ENCODE assay signal across 1 cellular context in the genomic region with DNA sequence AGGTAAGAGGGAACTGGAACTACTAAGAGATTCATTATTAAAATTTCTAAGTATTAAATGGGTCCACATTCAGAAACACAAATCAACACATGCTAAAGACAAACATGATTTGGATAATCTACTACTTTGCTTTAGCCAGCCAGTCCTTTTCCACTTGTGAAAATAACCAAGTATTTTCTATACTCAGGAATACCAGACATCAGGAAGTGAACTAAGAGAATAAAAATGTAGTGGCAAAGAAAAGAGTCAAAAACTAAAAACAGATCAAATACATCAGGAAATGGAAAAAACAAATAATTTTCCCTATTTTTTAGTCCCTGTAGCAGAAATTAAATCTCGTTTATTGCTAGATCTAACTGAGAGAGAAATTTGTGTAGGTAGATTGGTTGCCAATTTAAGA.
TF ChIP-seq lines count a peak whose summit lies in the region.

No MANE protein-coding gene starts in this region.

TF ChIP-seq in SK-N-SH treated with all-trans-retinoic acid at 6 μM for 48 hours, 23 proteins besides CTCF, POLR2A, EP300 and RAD21 (continued from another document):
- no peak for TF ChIP-seq CREB5 (CRISPR knock-in tag; IDR thresholded peaks at IDR 0.05; ENCODE audit: low read depth)
